Comparison of ENCODE assay signal across 1 cellular context in the genomic region with DNA sequence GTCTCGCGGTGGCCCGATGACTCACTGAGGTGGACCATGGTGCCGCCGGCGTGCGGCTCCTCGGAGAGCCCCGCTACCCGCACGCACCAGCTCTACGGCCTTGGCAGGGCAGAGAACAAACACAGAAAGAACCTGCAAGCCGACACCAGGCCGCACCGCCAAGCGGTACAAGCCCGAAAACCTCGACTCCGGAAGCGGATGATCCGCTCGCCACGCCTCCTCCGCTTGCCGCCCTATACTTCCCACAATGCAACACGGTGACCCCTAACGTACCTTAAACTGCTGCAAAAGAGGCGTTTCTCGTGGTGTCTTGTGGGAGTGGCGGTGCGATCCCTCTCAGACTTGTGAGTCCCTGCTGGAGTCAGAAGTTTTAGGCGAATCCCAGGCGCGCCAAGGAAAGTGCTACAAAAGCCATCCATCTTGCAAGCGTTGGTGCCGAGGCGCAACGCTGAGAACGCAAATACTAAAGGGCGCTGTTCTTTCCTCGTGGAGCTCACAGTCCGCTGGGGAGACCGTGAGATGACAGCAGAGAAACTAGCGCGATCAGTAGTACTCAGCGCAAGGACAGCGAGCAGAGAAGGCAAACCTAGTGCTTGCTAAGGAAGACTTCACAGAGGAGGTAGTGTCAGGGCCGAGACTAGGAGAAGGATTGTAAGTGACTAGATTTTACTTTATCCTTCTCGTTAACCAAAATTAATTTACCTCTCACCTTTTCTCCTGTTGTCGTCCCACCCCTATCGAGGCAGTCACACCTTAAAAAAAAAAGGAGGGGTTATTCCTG.
TF ChIP-seq lines count a peak whose summit lies in the region.

A gene (minus strand): TSS at position 200 of the 781 bp plus-strand sequence. CDS start 162 bp downstream, at position 38.

TF ChIP-seq in K562, 482 proteins besides CTCF, POLR2A, EP300 and RAD21 (continued from another document and continues in another):
- TF ChIP-seq, protein P1, sequence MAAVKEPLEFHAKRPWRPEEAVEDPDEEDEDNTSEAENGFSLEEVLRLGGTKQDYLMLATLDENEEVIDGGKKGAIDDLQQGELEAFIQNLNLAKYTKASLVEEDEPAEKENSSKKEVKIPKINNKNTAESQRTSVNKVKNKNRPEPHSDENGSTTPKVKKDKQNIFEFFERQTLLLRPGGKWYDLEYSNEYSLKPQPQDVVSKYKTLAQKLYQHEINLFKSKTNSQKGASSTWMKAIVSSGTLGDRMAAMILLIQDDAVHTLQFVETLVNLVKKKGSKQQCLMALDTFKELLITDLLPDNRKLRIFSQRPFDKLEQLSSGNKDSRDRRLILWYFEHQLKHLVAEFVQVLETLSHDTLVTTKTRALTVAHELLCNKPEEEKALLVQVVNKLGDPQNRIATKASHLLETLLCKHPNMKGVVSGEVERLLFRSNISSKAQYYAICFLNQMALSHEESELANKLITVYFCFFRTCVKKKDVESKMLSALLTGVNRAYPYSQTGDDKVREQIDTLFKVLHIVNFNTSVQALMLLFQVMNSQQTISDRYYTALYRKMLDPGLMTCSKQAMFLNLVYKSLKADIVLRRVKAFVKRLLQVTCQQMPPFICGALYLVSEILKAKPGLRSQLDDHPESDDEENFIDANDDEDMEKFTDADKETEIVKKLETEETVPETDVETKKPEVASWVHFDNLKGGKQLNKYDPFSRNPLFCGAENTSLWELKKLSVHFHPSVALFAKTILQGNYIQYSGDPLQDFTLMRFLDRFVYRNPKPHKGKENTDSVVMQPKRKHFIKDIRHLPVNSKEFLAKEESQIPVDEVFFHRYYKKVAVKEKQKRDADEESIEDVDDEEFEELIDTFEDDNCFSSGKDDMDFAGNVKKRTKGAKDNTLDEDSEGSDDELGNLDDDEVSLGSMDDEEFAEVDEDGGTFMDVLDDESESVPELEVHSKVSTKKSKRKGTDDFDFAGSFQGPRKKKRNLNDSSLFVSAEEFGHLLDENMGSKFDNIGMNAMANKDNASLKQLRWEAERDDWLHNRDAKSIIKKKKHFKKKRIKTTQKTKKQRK (IDR thresholded peaks at IDR 0.05; ENCODE audit: borderline replicate concordance, low read depth, low read length) = no peak; the same call in 1 of the 2 replicates
- TF ChIP-seq POLR2AphosphoS2 (IDR thresholded peaks at IDR 0.05; ENCODE audit: low read length) = peak; percentile 78; the same call in 1 of the 2 replicates
- no peak for TF ChIP-seq RBM15 (IDR thresholded peaks at IDR 0.05; ENCODE audit: insufficient read depth, low read length)
- TF ChIP-seq RUNX1 (IDR thresholded peaks at IDR 0.05; ENCODE audit: low read depth) = no peak
- no peak; the same call in 1 of the 2 replicates for TF ChIP-seq MTA2 (IDR thresholded peaks at IDR 0.05; ENCODE audit: low read depth)
- TF ChIP-seq NR1H2 (CRISPR knock-in tag; IDR thresholded peaks at IDR 0.05) = peak; percentile 82
- peak; percentile 91; the same call in 1 of the 2 replicates for TF ChIP-seq BRD4 (IDR thresholded peaks at IDR 0.05)
- TF ChIP-seq DDX20 (tag; IDR thresholded peaks at IDR 0.05; ENCODE audit: low read depth) = no peak
- TF ChIP-seq SMARCA5 (IDR thresholded peaks at IDR 0.05) = no peak
- TF ChIP-seq NFATC3 (IDR thresholded peaks at IDR 0.05) = 0 out of 2 replicates have a peak, but pooled peaks have one; percentile 46
- TF ChIP-seq, protein P2, sequence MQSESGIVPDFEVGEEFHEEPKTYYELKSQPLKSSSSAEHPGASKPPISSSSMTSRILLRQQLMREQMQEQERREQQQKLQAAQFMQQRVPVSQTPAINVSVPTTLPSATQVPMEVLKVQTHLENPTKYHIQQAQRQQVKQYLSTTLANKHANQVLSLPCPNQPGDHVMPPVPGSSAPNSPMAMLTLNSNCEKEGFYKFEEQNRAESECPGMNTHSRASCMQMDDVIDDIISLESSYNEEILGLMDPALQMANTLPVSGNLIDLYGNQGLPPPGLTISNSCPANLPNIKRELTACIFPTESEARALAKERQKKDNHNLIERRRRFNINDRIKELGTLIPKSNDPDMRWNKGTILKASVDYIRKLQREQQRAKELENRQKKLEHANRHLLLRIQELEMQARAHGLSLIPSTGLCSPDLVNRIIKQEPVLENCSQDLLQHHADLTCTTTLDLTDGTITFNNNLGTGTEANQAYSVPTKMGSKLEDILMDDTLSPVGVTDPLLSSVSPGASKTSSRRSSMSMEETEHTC (IDR thresholded peaks at IDR 0.05) = peak; percentile 42; the same call in 1 of the 2 replicates
- TF ChIP-seq GABPA (tag; conservative IDR thresholded peaks at IDR 0.05; ENCODE audit: low read depth) = peak; percentile 94
- no peak for TF ChIP-seq PTRF (tag; IDR thresholded peaks at IDR 0.05)
- peak; percentile 24 for TF ChIP-seq FIP1L1 (IDR thresholded peaks at IDR 0.05; ENCODE audit: low read depth, low read length, poor library complexity, severe bottlenecking)
- TF ChIP-seq, protein P3, sequence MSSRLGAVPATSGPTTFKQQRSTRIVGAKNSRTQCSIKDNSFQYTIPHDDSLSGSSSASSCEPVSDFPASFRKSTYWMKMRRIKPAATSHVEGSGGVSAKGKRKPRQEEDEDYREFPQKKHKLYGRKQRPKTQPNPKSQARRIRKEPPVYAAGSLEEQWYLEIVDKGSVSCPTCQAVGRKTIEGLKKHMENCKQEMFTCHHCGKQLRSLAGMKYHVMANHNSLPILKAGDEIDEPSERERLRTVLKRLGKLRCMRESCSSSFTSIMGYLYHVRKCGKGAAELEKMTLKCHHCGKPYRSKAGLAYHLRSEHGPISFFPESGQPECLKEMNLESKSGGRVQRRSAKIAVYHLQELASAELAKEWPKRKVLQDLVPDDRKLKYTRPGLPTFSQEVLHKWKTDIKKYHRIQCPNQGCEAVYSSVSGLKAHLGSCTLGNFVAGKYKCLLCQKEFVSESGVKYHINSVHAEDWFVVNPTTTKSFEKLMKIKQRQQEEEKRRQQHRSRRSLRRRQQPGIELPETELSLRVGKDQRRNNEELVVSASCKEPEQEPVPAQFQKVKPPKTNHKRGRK (tag; IDR thresholded peaks at IDR 0.05) = no peak
- TF ChIP-seq, protein P4, sequence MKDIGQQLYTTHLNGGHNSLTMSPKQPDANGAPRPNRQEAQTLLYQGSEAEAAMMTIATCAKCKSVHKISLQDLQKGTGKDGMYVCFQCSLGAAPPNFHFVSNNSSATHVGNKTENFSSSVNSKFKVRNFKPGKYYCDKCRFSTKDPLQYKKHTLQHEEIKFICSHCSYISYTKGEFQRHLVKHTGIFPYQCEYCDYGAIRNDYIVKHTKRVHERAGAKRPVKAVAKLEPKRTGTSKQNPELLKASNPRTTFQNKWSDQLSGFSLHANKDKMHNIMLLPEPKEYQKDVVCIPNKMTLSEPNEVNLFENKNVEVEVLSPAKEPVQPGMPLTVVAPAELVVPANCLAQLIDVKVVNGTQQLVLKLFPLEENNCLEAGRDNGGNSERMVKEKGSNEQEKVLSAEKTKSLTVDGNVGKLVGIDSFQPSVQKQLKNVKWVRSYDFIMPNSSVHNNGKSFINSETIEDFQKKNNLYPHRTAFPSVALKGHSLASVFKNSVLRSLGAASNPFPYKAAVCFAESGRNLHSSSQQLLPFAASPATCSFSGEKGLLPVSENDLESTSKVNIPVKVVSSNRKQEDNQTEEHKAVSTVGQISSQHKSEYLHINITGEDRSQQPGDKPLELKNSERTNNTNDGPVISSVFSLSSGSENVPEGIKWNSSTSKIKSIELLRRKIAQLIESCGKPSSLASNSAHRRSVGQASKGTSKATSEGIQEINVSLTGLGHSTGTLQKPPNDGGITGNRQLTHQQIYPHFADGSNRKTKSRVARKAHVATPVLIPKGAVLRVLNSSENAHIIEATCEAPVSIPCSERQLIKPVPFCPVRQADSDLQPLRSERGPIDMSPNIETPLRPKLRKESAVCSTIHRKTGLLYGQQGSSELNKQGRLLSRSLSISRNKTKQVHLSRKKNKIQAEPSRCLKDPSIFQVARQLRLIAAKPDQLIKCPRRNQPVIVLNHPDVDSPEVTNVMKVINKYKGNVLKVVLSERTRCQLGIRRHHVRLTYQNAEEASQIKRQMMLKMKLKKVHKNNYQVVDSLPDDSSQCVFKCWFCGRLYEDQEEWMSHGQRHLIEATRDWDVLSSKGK (CRISPR knock-in tag; IDR thresholded peaks at IDR 0.05) = no peak
- TF ChIP-seq, protein P5, sequence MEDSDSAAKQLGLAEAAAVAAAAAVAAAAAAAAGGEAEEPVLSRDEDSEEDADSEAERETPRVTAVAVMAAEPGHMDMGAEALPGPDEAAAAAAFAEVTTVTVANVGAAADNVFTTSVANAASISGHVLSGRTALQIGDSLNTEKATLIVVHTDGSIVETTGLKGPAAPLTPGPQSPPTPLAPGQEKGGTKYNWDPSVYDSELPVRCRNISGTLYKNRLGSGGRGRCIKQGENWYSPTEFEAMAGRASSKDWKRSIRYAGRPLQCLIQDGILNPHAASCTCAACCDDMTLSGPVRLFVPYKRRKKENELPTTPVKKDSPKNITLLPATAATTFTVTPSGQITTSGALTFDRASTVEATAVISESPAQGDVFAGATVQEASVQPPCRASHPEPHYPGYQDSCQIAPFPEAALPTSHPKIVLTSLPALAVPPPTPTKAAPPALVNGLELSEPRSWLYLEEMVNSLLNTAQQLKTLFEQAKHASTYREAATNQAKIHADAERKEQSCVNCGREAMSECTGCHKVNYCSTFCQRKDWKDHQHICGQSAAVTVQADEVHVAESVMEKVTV (CRISPR knock-in tag; IDR thresholded peaks at IDR 0.05) = no peak
- no peak for TF ChIP-seq ZNF197 (CRISPR knock-in tag; IDR thresholded peaks at IDR 0.05; ENCODE audit: low read depth)
- 0 out of 4 replicates have a peak, but pooled peaks of 1 of the 2 experiments have one; percentile 23 for TF ChIP-seq RCOR1 (IDR thresholded peaks at IDR 0.05; ENCODE audit: borderline replicate concordance in 1 of 2, low read depth in 2 of 2, low read length in 2 of 2)
- TF ChIP-seq POLR2AphosphoS5 (IDR thresholded peaks at IDR 0.05; ENCODE audit: control insufficient read depth, insufficient read depth, low read depth, low read length) = peak; percentile 88
- no peak for TF ChIP-seq PYGO2 (tag; IDR thresholded peaks at IDR 0.05)
- peak; percentile 33; the same call in 1 of the 2 replicates for TF ChIP-seq NCOA1 (IDR thresholded peaks at IDR 0.05; ENCODE audit: low read depth)
- TF ChIP-seq, protein P6, sequence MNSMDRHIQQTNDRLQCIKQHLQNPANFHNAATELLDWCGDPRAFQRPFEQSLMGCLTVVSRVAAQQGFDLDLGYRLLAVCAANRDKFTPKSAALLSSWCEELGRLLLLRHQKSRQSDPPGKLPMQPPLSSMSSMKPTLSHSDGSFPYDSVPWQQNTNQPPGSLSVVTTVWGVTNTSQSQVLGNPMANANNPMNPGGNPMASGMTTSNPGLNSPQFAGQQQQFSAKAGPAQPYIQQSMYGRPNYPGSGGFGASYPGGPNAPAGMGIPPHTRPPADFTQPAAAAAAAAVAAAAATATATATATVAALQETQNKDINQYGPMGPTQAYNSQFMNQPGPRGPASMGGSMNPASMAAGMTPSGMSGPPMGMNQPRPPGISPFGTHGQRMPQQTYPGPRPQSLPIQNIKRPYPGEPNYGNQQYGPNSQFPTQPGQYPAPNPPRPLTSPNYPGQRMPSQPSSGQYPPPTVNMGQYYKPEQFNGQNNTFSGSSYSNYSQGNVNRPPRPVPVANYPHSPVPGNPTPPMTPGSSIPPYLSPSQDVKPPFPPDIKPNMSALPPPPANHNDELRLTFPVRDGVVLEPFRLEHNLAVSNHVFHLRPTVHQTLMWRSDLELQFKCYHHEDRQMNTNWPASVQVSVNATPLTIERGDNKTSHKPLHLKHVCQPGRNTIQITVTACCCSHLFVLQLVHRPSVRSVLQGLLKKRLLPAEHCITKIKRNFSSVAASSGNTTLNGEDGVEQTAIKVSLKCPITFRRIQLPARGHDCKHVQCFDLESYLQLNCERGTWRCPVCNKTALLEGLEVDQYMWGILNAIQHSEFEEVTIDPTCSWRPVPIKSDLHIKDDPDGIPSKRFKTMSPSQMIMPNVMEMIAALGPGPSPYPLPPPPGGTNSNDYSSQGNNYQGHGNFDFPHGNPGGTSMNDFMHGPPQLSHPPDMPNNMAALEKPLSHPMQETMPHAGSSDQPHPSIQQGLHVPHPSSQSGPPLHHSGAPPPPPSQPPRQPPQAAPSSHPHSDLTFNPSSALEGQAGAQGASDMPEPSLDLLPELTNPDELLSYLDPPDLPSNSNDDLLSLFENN (IDR thresholded peaks at IDR 0.05; ENCODE audit: low read depth in 2 of 2, low read length in 2 of 2) = peak in 1 of 2 experiments; percentile 75; a peak in 1 of 4 replicates
- TF ChIP-seq CEBPG (CRISPR knock-in tag; IDR thresholded peaks at IDR 0.05) = no peak
- no peak for TF ChIP-seq CEBPG (tag; conservative IDR thresholded peaks at IDR 0.05 in 1 of 2, IDR thresholded peaks at IDR 0.05 in 1 of 2)
- TF ChIP-seq MAFK (IDR thresholded peaks at IDR 0.05; ENCODE audit: low read length) = no peak; the same call in 1 of the 2 replicates
- TF ChIP-seq, protein P7, sequence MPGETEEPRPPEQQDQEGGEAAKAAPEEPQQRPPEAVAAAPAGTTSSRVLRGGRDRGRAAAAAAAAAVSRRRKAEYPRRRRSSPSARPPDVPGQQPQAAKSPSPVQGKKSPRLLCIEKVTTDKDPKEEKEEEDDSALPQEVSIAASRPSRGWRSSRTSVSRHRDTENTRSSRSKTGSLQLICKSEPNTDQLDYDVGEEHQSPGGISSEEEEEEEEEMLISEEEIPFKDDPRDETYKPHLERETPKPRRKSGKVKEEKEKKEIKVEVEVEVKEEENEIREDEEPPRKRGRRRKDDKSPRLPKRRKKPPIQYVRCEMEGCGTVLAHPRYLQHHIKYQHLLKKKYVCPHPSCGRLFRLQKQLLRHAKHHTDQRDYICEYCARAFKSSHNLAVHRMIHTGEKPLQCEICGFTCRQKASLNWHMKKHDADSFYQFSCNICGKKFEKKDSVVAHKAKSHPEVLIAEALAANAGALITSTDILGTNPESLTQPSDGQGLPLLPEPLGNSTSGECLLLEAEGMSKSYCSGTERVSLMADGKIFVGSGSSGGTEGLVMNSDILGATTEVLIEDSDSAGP (CRISPR knock-in tag; IDR thresholded peaks at IDR 0.05) = peak; percentile 35; the same call in 1 of the 2 replicates
- no peak; the same call in 1 of the 2 replicates for TF ChIP-seq TGIF2 (CRISPR knock-in tag; IDR thresholded peaks at IDR 0.05)
- peak; percentile 94 for TF ChIP-seq MYC (IDR thresholded peaks at IDR 0.05; ENCODE audit: low read depth, low read length)
- TF ChIP-seq MYC (CRISPR knock-in tag; IDR thresholded peaks at IDR 0.05; ENCODE audit: borderline replicate concordance, low read depth) = peak; percentile 73; the same call in 1 of the 2 replicates
- peak; percentile 49; the same call in 1 of the 2 replicates for TF ChIP-seq E2F3 (CRISPR knock-in tag; IDR thresholded peaks at IDR 0.05)
- peak; percentile 82; the same call in 1 of the 2 replicates for TF ChIP-seq ZBTB1 (CRISPR knock-in tag; IDR thresholded peaks at IDR 0.05; ENCODE audit: borderline replicate concordance, low read depth)
- no peak for TF ChIP-seq FUS (optimal IDR thresholded peaks at IDR 0.05; ENCODE audit: low read depth, low read length)
- TF ChIP-seq KLF10 (CRISPR knock-in tag; IDR thresholded peaks at IDR 0.05) = no peak
- peak; percentile 49 to 63 for TF ChIP-seq NRF1 (conservative IDR thresholded peaks at IDR 0.05 in 1 of 2, IDR thresholded peaks at IDR 0.05 in 1 of 2)
